8 cellular contexts compared by ENCODE assay signal in the genomic region with DNA sequence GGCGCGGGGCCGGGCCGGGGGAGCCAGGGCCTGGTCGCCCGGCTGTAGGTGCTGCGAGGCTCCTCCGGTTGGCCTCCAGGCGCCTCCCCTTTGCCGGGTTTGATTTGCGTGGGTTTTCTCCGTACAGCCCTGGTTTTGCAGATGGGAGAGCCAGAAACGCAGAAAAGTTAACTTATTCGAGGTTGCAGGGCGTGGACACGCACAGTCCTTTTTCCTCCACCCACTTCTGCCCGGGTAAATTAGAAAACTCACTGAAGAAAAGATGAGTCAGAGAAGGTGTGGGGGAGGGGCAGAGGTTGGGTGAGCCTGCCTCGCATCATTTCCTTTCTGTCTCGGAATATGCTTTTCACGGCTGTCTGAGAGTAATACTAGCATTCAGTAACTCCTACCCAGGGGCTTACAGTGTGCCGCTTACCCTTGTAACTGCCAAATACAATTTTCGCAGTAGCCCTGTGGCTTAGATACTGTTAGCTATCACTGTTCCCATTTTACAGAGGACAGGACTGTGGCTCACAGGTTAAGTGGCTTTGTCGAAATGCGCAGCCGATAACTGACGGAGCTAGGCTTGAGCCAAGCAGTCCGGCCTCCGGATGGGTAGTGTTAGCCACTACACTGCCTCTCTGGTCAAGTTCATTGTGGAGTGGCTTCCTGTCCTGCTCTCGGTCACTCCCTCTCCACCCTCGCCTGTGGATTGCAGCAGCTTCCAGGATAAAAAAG. TPM values are rescaled to one million over a fixed set of nuclear protein-coding genes. Genes with fewer than 3 reads are reported as not detected.
A peak's percentile ranks its signal among the peaks of the same experiment; 100 is the strongest.
DNase-seq lines count a peak whose midpoint lies in the region; ATAC-seq and TF ChIP-seq lines count a peak whose summit lies in the region.

No MANE protein-coding gene starts in this region.

- H3K36me3 ChIP-seq in gastroesophageal sphincter = peaks cover 0 to 40% of the 10 kb centered on the region in 2 donors

- DNase-seq in AG08396 (ENCODE audit: low spot score) (peak; percentile 77), RWPE1 (ENCODE audit: low spot score) (peak; percentile 84), occipital lobe (lab: John Stamatoyannopoulos, UW) (peak; percentile 22), superior temporal gyrus (ENCODE audit: extremely low spot score) (peak; percentile 37)
- peak; percentile 83 for DNase-seq in activated T-helper 9 cell treated with anti-CD3 and anti-CD28 coated beads, Interleukin-2, amount 50 U/mL, for 16 hours (ENCODE audit: low read depth)

- 5 to 7% methylated on average over 6 to 12 of the region's 30 CpGs for WGBS in gastroesophageal sphincter (ENCODE audit: low coverage in 1 of 2), 2 donors

- H3K27ac ChIP-seq in RWPE1 = peak overlapping the region; percentile 97
- H3K27ac ChIP-seq in gastroesophageal sphincter = peak overlapping the region; percentile 66 to 93 (median 91)

- H3K4me1 ChIP-seq in gastroesophageal sphincter = peaks cover 0 to 43% (median 15%) of the 10 kb centered on the region in 3 donors

- TF ChIP-seq POLR2A in gastroesophageal sphincter (IDR thresholded peaks at IDR 0.05) = no peak

- ATAC-seq in GM18907 (IDR thresholded peaks at IDR 0.05; ENCODE audit: unreplicated experiment) = peak; percentile 39
- peak; percentile 17 for ATAC-seq in HG03342 (IDR thresholded peaks at IDR 0.05; ENCODE audit: unreplicated experiment)
- peak; percentile 49 for ATAC-seq in gastroesophageal sphincter

- peaks cover 23% of the 10 kb centered on the region for H3K27me3 ChIP-seq in gastroesophageal sphincter

- CTCF ChIA-PET in RWPE1 (lab: Yijun Ruan, JAX) = interaction anchor here (0.5 to 0.7 kb wide), 3 partner anchors 61 to 374 kb away, joined by 3 to 4 read pairs (median 4); no protein-coding TSS in a partner anchor

- peak overlapping the region; percentile 63 to 98 for H3K4me3 ChIP-seq in gastroesophageal sphincter

- TF ChIP-seq CTCF in RWPE1 (conservative IDR thresholded peaks at IDR 0.05; ENCODE audit: low read depth) = no peak
- TF ChIP-seq CTCF in gastroesophageal sphincter (IDR thresholded peaks at IDR 0.05) = no peak

- POLR2A ChIA-PET in RWPE1 (lab: Yijun Ruan, JAX; ENCODE audit: low non-redundant PET) = interaction anchor here (1.1 to 1.5 kb wide), 2 partner anchors 29 to 67 kb away, joined by 3 to 4 read pairs; a partner anchor contains a TSS

- no peak for TF ChIP-seq EP300 in gastroesophageal sphincter (IDR thresholded peaks at IDR 0.05)

- no peaks in the 10 kb centered on the region for H3K9me3 ChIP-seq in gastroesophageal sphincter

RNA-seq across cellular contexts. Expression of a gene that starts 0.8 kb away (rescaled TPM):
- total RNA-seq in gastroesophageal sphincter (10 to 100 TPM; 17.0 to 26.6 (median 21.9) TPM), occipital lobe (16.1 TPM)

Comparison
In these comparisons a context has a peak if more than half of its experiments do, and no peak if none do; other contexts are left out.
1. Peak in every context shown above with its lines: DNase-seq, ATAC-seq, H3K4me3 ChIP-seq and H3K27ac ChIP-seq.
2. DNase-seq: peak in every context shown above with its lines; median percentile 84 in RWPE1; 83 in activated T-helper 9 cell treated with anti-CD3 and anti-CD28 coated beads, Interleukin-2, amount 50 U/mL, for 16 hours; 77 in AG08396; 37 in superior temporal gyrus; 22 in occipital lobe.